Comparison of ENCODE assay signal across 8 cellular contexts in the genomic region with DNA sequence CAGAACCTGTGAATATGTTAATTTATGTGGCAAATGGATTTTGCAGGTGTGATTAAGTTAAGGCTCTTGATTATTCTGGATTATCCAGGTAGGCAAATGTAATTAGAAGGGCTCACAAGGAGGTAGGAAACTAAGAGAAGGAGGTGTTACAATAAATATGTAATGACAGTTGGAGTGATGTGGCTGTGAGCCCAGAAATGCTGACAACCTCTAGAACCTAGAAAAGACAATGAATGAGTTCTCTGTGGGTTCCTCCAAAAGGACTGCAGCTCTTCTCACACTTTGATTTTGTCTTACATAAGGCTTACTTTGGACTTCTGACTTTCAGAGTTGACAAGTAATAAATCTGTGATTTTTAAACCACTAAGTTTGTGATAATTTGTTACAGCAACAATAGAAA.
"Had no signal": no experiment of that assay in that cellular context is flagged by ENCODE, and none has a peak within 500 bp of the region (broad histone marks: within the 10 kb centered on the region; RNA-seq: fewer than 3 reads in every experiment).

No MANE protein-coding gene starts in this region.

- H3K4me3 ChIP-seq: GM23248, HAP-1, K562 had no signal

- H3K27ac ChIP-seq: GM23248 had no signal

- H3K9me3 ChIP-seq: HAP-1 had no signal

- H3K36me3 ChIP-seq: HAP-1 had no signal

- ATAC-seq: HCT116, K562 had no signal

- H3K27ac Mint-ChIP-seq: HFFc6 had no signal

- DNase-seq: GM23248, H7, HFFc6, IMR-90, KG1 had no signal

- H3K4me1 ChIP-seq: HAP-1 had no signal

- H3K4me3 Mint-ChIP-seq: HFFc6 had no signal

- H2AFZ ChIP-seq: GM23248 had no signal
